In the genomic region with DNA sequence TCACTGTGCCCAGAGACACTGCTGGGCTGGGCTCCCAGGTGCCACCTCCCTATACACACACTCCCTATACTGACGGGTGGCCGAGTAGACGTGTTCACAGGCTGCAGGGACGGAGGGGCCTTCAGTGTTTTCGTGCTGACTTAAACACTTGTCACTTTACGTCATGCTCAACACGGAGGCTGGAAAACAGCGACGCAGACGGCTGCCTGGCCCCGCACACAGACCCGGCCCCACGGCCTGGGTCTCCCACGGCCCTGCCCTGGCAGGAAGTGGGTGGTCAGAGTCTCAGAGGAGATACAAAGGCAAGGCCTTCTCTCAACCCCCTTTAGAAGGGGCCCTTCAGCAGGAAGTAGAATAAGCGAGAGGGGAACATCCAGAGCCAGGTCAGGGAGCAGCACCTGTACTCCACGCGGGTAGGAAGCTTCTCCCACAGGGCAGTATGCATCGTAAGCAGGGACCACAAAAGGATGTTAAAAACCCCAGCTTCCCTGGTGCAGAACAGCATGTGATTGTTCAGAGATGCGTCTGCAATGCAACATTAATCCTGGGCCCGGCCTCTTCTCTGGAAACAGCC, we compare ENCODE assay signal across 16 cellular contexts. TPM values are rescaled to one million over a fixed set of nuclear protein-coding genes. Genes with fewer than 3 reads are reported as not detected.
DNase-seq lines count a peak whose midpoint lies in the region; ATAC-seq and TF ChIP-seq lines count a peak whose summit lies in the region.
"Had no signal": no experiment of that assay in that cellular context is flagged by ENCODE, and none has a peak within 500 bp of the region (broad histone marks: within the 10 kb centered on the region; RNA-seq: fewer than 3 reads in every experiment).

No MANE protein-coding gene starts in this region.

- no peak overlapping the region for H3K4me2 ChIP-seq in osteoblast (ENCODE audit: insufficient read depth, low read length)
- H3K4me2 ChIP-seq: KMS-11 had no signal

- H3K4me1 ChIP-seq in osteoblast (ENCODE audit: insufficient read depth, low read length) = no peaks in the 10 kb centered on the region
- H3K4me1 ChIP-seq: SJCRH30 had no signal

- CTCF ChIA-PET in WTC11 (lab: Charles Lee) = no interaction called here

- H3K27me3 ChIP-seq in osteoblast (ENCODE audit: insufficient read depth, low read length) = peaks cover 4% of the 10 kb centered on the region

- intact Hi-C loops in activated CD4-positive, alpha-beta T cell treated with anti-CD3 and anti-CD28 coated beads, Interleukin-2, amount 10 ng/mL, durations not matched to agents 24 days and 14 days (cut with micrococcal nuclease) = no loop called here
- intact Hi-C loops in Right ventricle myocardium superior (cut with DNase I) = no loop called here

- TF ChIP-seq CTCF in chondrocyte (IDR thresholded peaks at IDR 0.05) = no peak
- no peak for TF ChIP-seq CTCF in osteoblast (IDR thresholded peaks at IDR 0.05; ENCODE audit: extremely low read depth, low read depth, low read length)
- TF ChIP-seq CTCF in WTC11 (IDR thresholded peaks at IDR 0.05) = no peak

- DNase-seq in stimulated activated naive CD8-positive, alpha-beta T cell treated with anti-CD3 and anti-CD28 coated beads, Interleukin-15, amount 100 ng/mL, for 72 hours = no peak
- no peak for DNase-seq in stimulated activated naive CD8-positive, alpha-beta T cell treated with anti-CD3 and anti-CD28 coated beads, Interleukin-15, Interleukin-2, amounts not matched to agents 100 U/mL and 50 U/mL, for 24 hours
- DNase-seq in chondrocyte (ENCODE audit: low spot score) (peak; percentile 59), osteoblast (ENCODE audit: insufficient read length, low spot score, missing footprints) (peak; percentile 11), WTC11 (ENCODE audit: low spot score) (no peak), Right ventricle myocardium superior (no peak)
- DNase-seq in activated CD4-positive, alpha-beta T cell treated with anti-CD3 and anti-CD28 coated beads, Interleukin-2, amount 10 ng/mL, durations not matched to agents 24 days and 14 days = no peak
- DNase-seq: CD8-positive, alpha-beta memory T cell; NCI-H1048; NCI-H1436; NCI-H2029; NCI-H345; NCI-H524 treated with DMSO at 0.1 percent for 48 hours; SJCRH30 had no signal

- H2AFZ ChIP-seq in osteoblast (ENCODE audit: low read length) = no peak overlapping the region

- no peak overlapping the region for H3K4me3 ChIP-seq in osteoblast (ENCODE audit: insufficient read depth, low read length)
- H3K4me3 ChIP-seq: SJCRH30 had no signal

- no peaks in the 10 kb centered on the region for H4K20me1 ChIP-seq in osteoblast (ENCODE audit: insufficient read depth, low read length)

- no peaks in the 10 kb centered on the region for H3K36me3 Mint-ChIP-seq in chondrocyte (ENCODE audit: low read depth)
- H3K36me3 Mint-ChIP-seq in activated CD4-positive, alpha-beta T cell treated with anti-CD3 and anti-CD28 coated beads, Interleukin-2, amount 10 ng/mL, durations not matched to agents 24 days and 14 days (ENCODE audit: low read depth) = no peaks in the 10 kb centered on the region
- no peaks in the 10 kb centered on the region for H3K36me3 Mint-ChIP-seq in WTC11

- H3K36me3 ChIP-seq in osteoblast (ENCODE audit: insufficient read depth, low read length) = no peaks in the 10 kb centered on the region
- H3K36me3 ChIP-seq: SJCRH30 had no signal

- ATAC-seq in stimulated activated naive CD8-positive, alpha-beta T cell treated with anti-CD3 and anti-CD28 coated beads, Interleukin-15, amount 100 ng/mL, for 72 hours = peak; percentile 39
- no peak for ATAC-seq in stimulated activated naive CD8-positive, alpha-beta T cell treated with anti-CD3 and anti-CD28 coated beads, Interleukin-15, Interleukin-2, amounts not matched to agents 100 U/mL and 50 U/mL, for 24 hours
- ATAC-seq in WTC11 (no peak), GM18858 (IDR thresholded peaks at IDR 0.05; ENCODE audit: unreplicated experiment) (no peak), Right ventricle myocardium superior (ENCODE audit: poor library complexity) (no peak)

- H3K27ac ChIP-seq in osteoblast (ENCODE audit: low read depth, low read length) = no peak overlapping the region
- H3K27ac ChIP-seq: KMS-11, SJCRH30 had no signal

- H3K4me1 Mint-ChIP-seq in stimulated activated naive CD8-positive, alpha-beta T cell treated with anti-CD3 and anti-CD28 coated beads, Interleukin-15, amount 100 ng/mL, for 72 hours = peaks cover 11% of the 10 kb centered on the region
- H3K4me1 Mint-ChIP-seq in chondrocyte (ENCODE audit: low read depth) = no peaks in the 10 kb centered on the region
- no peaks in the 10 kb centered on the region for H3K4me1 Mint-ChIP-seq in activated CD4-positive, alpha-beta T cell treated with anti-CD3 and anti-CD28 coated beads, Interleukin-2, amount 10 ng/mL, durations not matched to agents 24 days and 14 days
- H3K4me1 Mint-ChIP-seq in WTC11 = peaks cover 27% of the 10 kb centered on the region

- H3K4me3 Mint-ChIP-seq in stimulated activated naive CD8-positive, alpha-beta T cell treated with anti-CD3 and anti-CD28 coated beads, Interleukin-15, amount 100 ng/mL, for 72 hours = no peak overlapping the region
- H3K4me3 Mint-ChIP-seq in chondrocyte (ENCODE audit: unreplicated experiment) (no peak overlapping the region), WTC11 (no peak overlapping the region)
- H3K4me3 Mint-ChIP-seq in activated CD4-positive, alpha-beta T cell treated with anti-CD3 and anti-CD28 coated beads, Interleukin-2, amount 10 ng/mL, durations not matched to agents 24 days and 14 days = no peak overlapping the region

- H3K9me3 Mint-ChIP-seq in stimulated activated naive CD8-positive, alpha-beta T cell treated with anti-CD3 and anti-CD28 coated beads, Interleukin-15, amount 100 ng/mL, for 72 hours = no peaks in the 10 kb centered on the region
- H3K9me3 Mint-ChIP-seq in chondrocyte (ENCODE audit: low read depth) (no peaks in the 10 kb centered on the region), WTC11 (no peaks in the 10 kb centered on the region)
- no peaks in the 10 kb centered on the region for H3K9me3 Mint-ChIP-seq in activated CD4-positive, alpha-beta T cell treated with anti-CD3 and anti-CD28 coated beads, Interleukin-2, amount 10 ng/mL, durations not matched to agents 24 days and 14 days
- H3K9me3 Mint-ChIP-seq: CD8-positive, alpha-beta memory T cell had no signal

- H3K27me3 Mint-ChIP-seq in stimulated activated naive CD8-positive, alpha-beta T cell treated with anti-CD3 and anti-CD28 coated beads, Interleukin-15, amount 100 ng/mL, for 72 hours = peaks cover 8% of the 10 kb centered on the region
- H3K27me3 Mint-ChIP-seq in chondrocyte (ENCODE audit: low read depth) (no peaks in the 10 kb centered on the region), WTC11 (ENCODE audit: low read depth) (no peaks in the 10 kb centered on the region; the same call in 1 of the 2 replicates)
- peaks cover 5% of the 10 kb centered on the region for H3K27me3 Mint-ChIP-seq in activated CD4-positive, alpha-beta T cell treated with anti-CD3 and anti-CD28 coated beads, Interleukin-2, amount 10 ng/mL, durations not matched to agents 24 days and 14 days

- no peaks in the 10 kb centered on the region for H3K79me2 ChIP-seq in osteoblast (ENCODE audit: insufficient read depth, low read length)

- H3K9me3 ChIP-seq in osteoblast (ENCODE audit: low read depth, low read length) = no peaks in the 10 kb centered on the region
- H3K9me3 ChIP-seq: SJCRH30 had no signal

- POLR2A ChIA-PET in WTC11 (lab: Charles Lee) = no interaction called here

- H3K27ac Mint-ChIP-seq in stimulated activated naive CD8-positive, alpha-beta T cell treated with anti-CD3 and anti-CD28 coated beads, Interleukin-15, amount 100 ng/mL, for 72 hours = peak overlapping the region in 1 of 2 donors; percentile 89
- H3K27ac Mint-ChIP-seq in chondrocyte (ENCODE audit: unreplicated experiment) (no peak overlapping the region), WTC11 (no peak overlapping the region)
- no peak overlapping the region for H3K27ac Mint-ChIP-seq in activated CD4-positive, alpha-beta T cell treated with anti-CD3 and anti-CD28 coated beads, Interleukin-2, amount 10 ng/mL, durations not matched to agents 24 days and 14 days

TF ChIP-seq in WTC11, 78 proteins besides CTCF, POLR2A, EP300 and RAD21:
- TF ChIP-seq TCF7 (CRISPR knock-in tag; IDR thresholded peaks at IDR 0.05; ENCODE audit: low read depth) (no peak), GABPB1 (CRISPR knock-in tag; IDR thresholded peaks at IDR 0.05) (no peak)

RNA-seq across cellular contexts. Expression of a gene that starts 11.9 kb away (rescaled TPM):
- total RNA-seq in chondrocyte = 107 to 130 TPM (median 118 TPM) in 3 replicates
- total RNA-seq in osteoblast = 89.4 and 90.2 TPM in 2 replicates
- 129 and 138 TPM in 2 replicates for total RNA-seq in activated CD4-positive, alpha-beta T cell treated with anti-CD3 and anti-CD28 coated beads, Interleukin-2, amount 10 ng/mL, durations not matched to agents 24 days and 14 days
- 64.9 to 70.9 TPM (median 69.0 TPM) in 3 replicates for total RNA-seq in WTC11 (2021)
- 29.6 TPM for total RNA-seq in Right ventricle myocardium superior

Comparison
In these comparisons a context has a peak if more than half of its experiments do, and no peak if none do; other contexts are left out.
1. DNase-seq: peak in chondrocyte (single experiment) and osteoblast (single experiment); none in stimulated activated naive CD8-positive, alpha-beta T cell treated with anti-CD3 and anti-CD28 coated beads, Interleukin-15, amount 100 ng/mL, for 72 hours (0 of 2), stimulated activated naive CD8-positive, alpha-beta T cell treated with anti-CD3 and anti-CD28 coated beads, Interleukin-15, Interleukin-2, amounts not matched to agents 100 U/mL and 50 U/mL, for 24 hours (single experiment), activated CD4-positive, alpha-beta T cell treated with anti-CD3 and anti-CD28 coated beads, Interleukin-2, amount 10 ng/mL, durations not matched to agents 24 days and 14 days (single experiment), WTC11 (single experiment) and Right ventricle myocardium superior (single experiment).